Comparison of ENCODE assay signal across 9 cellular contexts in the genomic region with DNA sequence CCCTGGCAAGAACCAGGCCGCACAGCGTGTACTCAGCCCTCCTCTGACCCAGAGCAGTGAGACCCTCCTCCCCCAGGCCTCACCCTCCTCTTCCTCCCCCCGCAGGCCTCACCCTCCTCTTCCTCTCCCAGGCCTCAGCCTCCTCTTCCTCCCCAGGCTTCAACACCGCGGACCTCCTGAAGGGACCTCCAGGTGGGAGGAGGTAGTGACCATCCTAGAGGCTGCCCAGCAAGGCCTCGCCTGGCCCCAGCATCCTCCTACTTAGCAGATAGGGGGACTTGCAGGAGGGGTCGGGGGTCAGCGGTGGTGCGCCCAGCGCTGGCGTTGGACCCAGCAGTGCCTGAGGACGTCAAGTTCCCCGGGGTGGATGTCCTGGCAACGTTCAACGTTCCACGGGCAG.
A peak's percentile ranks its signal among the peaks of the same experiment; 100 is the strongest.
DNase-seq lines count a peak whose midpoint lies in the region; ATAC-seq, FAIRE-seq and TF ChIP-seq lines count a peak whose summit lies in the region.
"Had no signal": no experiment of that assay in that cellular context is flagged by ENCODE, and none has a peak within 500 bp of the region (broad histone marks: within the 10 kb centered on the region; RNA-seq: fewer than 3 reads in every experiment).

No MANE protein-coding gene starts in this region.

- CTCF ChIA-PET in activated CD4-positive, alpha-beta memory T cell treated with anti-CD3 and anti-CD28 coated beads for 36 hours (lab: Charles Lee), result interaction anchor here (0.6 kb wide), 1 partner anchor 58 kb away, joined by 3 read pairs; no protein-coding TSS in a partner anchor

- ATAC-seq in HG02884 (IDR thresholded peaks at IDR 0.05; ENCODE audit: unreplicated experiment), result peak; percentile 9

- H3K4me3 Mint-ChIP-seq in activated CD4-positive, alpha-beta memory T cell treated with anti-CD3 and anti-CD28 coated beads for 36 hours, result peak overlapping the region; percentile 84

- no peak for TF ChIP-seq CTCF in GM20000 (IDR thresholded peaks at IDR 0.05; ENCODE audit: extremely low read depth, missing control alignments)

- no peaks in the 10 kb centered on the region for H3K9me3 Mint-ChIP-seq in activated CD4-positive, alpha-beta memory T cell treated with anti-CD3 and anti-CD28 coated beads for 36 hours

- peak; percentile 62 for FAIRE-seq in GM19239 (lab: Jason Lieb, UNC)

- no peak for DNase-seq in GM19239 (ENCODE audit: insufficient read length, low spot score)
- DNase-seq in activated CD4-positive, alpha-beta memory T cell treated with anti-CD3 and anti-CD28 coated beads for 36 hours, result no peak
- peak; percentile 72 for DNase-seq in posterior vena cava (ENCODE audit: low spot score)
- DNase-seq in GM20000 (ENCODE audit: low spot score), result no peak
- no peak for DNase-seq in NCI-H1092 (lab: John Stamatoyannopoulos, UW)
- no peak for DNase-seq in GM03348 (ENCODE audit: low spot score)
- DNase-seq in cerebellar nuclear complex (lab: John Stamatoyannopoulos, UW), result no peak
- DNase-seq: NCI-H2171 treated with DMSO at 0.1 percent for 48 hours had no signal

- POLR2A ChIA-PET in activated CD4-positive, alpha-beta memory T cell treated with anti-CD3 and anti-CD28 coated beads for 36 hours (lab: Charles Lee), result interaction anchor here (2.3 kb wide), 2 partner anchors 15 to 19 kb away, joined by 9 to 10 read pairs; no protein-coding TSS in a partner anchor

- peaks cover 3% of the 10 kb centered on the region for H3K36me3 Mint-ChIP-seq in activated CD4-positive, alpha-beta memory T cell treated with anti-CD3 and anti-CD28 coated beads for 36 hours

- H3K27ac Mint-ChIP-seq in activated CD4-positive, alpha-beta memory T cell treated with anti-CD3 and anti-CD28 coated beads for 36 hours, result peak overlapping the region; percentile 96

- no peaks in the 10 kb centered on the region for H3K27me3 Mint-ChIP-seq in activated CD4-positive, alpha-beta memory T cell treated with anti-CD3 and anti-CD28 coated beads for 36 hours

- peaks cover 55% of the 10 kb centered on the region for H3K4me1 Mint-ChIP-seq in activated CD4-positive, alpha-beta memory T cell treated with anti-CD3 and anti-CD28 coated beads for 36 hours (ENCODE audit: low read depth)

- intact Hi-C loops in activated CD4-positive, alpha-beta memory T cell treated with anti-CD3 and anti-CD28 coated beads for 36 hours (cut with micrococcal nuclease), result loop anchor here (1.0 kb wide), 2 partner anchors 15 to 20 kb away; no protein-coding TSS in a partner anchor
- intact Hi-C loops in posterior vena cava (cut with DNase I), result no loop called here
